Comparison of ENCODE assay signal across 27 cellular contexts in the genomic region with DNA sequence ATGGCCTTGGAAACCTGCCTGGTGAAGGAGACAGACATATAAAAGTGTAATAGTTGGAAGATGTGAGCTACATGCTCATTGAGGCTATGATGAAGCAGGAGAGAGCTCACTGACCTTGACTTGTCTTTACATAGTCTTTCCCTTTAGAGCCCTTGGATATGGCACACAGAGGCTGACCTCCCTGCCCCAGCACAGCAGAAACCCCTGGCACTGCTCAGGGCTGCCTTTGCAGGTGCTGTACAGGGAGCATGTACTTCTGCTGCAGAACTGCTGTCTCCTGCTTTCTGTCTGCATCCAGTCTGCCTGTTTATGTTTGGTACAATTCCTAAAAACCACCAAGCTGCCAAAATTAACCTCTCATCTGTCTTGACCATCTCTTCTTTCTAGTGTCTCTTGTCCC.
"Had no signal": no experiment of that assay in that cellular context is flagged by ENCODE, and none has a peak within 500 bp of the region (broad histone marks: within the 10 kb centered on the region; RNA-seq: fewer than 3 reads in every experiment).

No MANE protein-coding gene starts in this region.

- H3K36me3 ChIP-seq: gastroesophageal sphincter, heart left ventricle, left lung, lower lobe of right lung, ovary, suprapubic skin, transverse colon had no signal

- H3K27ac ChIP-seq: dorsolateral prefrontal cortex, epithelial cell of prostate, gastroesophageal sphincter, hepatocyte, left lung, lower lobe of right lung, ovary, suprapubic skin, transverse colon had no signal

- H3K27me3 ChIP-seq: gastroesophageal sphincter, heart left ventricle, hepatocyte, left lung, ovary, suprapubic skin, transverse colon had no signal

- H3K4me3 ChIP-seq: dorsolateral prefrontal cortex, gastroesophageal sphincter, heart left ventricle, hepatocyte, left lung, lower lobe of right lung, ovary, smooth muscle cell, suprapubic skin, transverse colon had no signal

- ATAC-seq: esophagus mucosa; gastroesophageal sphincter; left lung; lower lobe of right lung; natural killer cell; sciatic nerve; stimulated activated naive CD8-positive, alpha-beta T cell treated with anti-CD3 and anti-CD28 coated beads, Interleukin-15, amount 100 ng/mL, for 72 hours had no signal

- H3K4me2 ChIP-seq: hepatocyte, smooth muscle cell had no signal

- DNase-seq: dorsolateral prefrontal cortex; effector CD4-positive, alpha-beta T cell; endodermal cell; foreskin fibroblast; left cardiac atrium; lower lobe of right lung; natural killer cell; occipital lobe; ovary; posterior cingulate gyrus; retina; stimulated activated CD4-positive, alpha-beta T cell treated with anti-CD3 and anti-CD28 coated beads, Interleukin-12 subunit alpha, Interleukin-12 subunit beta, amount 100 ng/mL, for 4 hours; stimulated activated CD4-positive, alpha-beta T cell treated with anti-CD3 and anti-CD28 coated beads, Interleukin-1b, Interleukin-23, amount 100 ng/mL, for 48 hours; stimulated activated CD4-positive, alpha-beta T cell treated with anti-CD3 and anti-CD28 coated beads, Interleukin-4, amount 100 ng/mL, for 1 hour; stimulated activated CD8-positive, alpha-beta memory T cell treated with anti-CD3 and anti-CD28 coated beads, Interleukin-4, amount 100 ng/mL, for 48 hours; stimulated activated naive CD4-positive, alpha-beta T cell; stimulated activated naive CD8-positive, alpha-beta T cell treated with anti-CD3 and anti-CD28 coated beads, Interleukin-15, amount 100 ng/mL, for 72 hours; transverse colon had no signal

- H2AFZ ChIP-seq: hepatocyte had no signal

- H3K9me3 ChIP-seq: gastroesophageal sphincter, heart left ventricle, left lung, lower lobe of right lung, ovary, suprapubic skin, transverse colon had no signal
